Comparison of ENCODE assay signal across 8 cellular contexts in genomic region chr10:73357821-73358220, GRCh38.
DNase-seq lines count a peak whose midpoint lies in the region; ATAC-seq, FAIRE-seq and TF ChIP-seq lines count a peak whose summit lies in the region.

No MANE protein-coding gene starts in this region.

- H3K9me3 ChIP-seq in HUES48 (ENCODE audit: control insufficient read depth, insufficient read depth, low read length) = no peaks in the 10 kb centered on the region
- H3K9me3 ChIP-seq in iPS-18c (ENCODE audit: control insufficient read depth, insufficient read depth, low read length) = no peaks in the 10 kb centered on the region

- H3K4me3 ChIP-seq in HUES48 (ENCODE audit: low read depth, low read length) (peak overlapping the region; percentile 80), iPS-18c (ENCODE audit: insufficient read depth, low read depth, low read length) (peak overlapping the region; percentile 82)

- H3K4me3 Mint-ChIP-seq in activated naive CD8-positive, alpha-beta T cell = peak overlapping the region; percentile 96
- H3K4me3 Mint-ChIP-seq in stimulated activated effector memory CD8-positive, alpha-beta T cell treated with anti-CD3 and anti-CD28 coated beads, Interleukin-12 subunit alpha, Interleukin-12 subunit beta, amount 100 ng/mL, for 72 hours = peak overlapping the region; percentile 96

- H3K27ac Mint-ChIP-seq in activated naive CD8-positive, alpha-beta T cell = no peak overlapping the region
- H3K27ac Mint-ChIP-seq in stimulated activated effector memory CD8-positive, alpha-beta T cell treated with anti-CD3 and anti-CD28 coated beads, Interleukin-12 subunit alpha, Interleukin-12 subunit beta, amount 100 ng/mL, for 72 hours = peak overlapping the region; percentile 98

- peak overlapping the region; percentile 70; the same call in 1 of the 2 replicates for H3K9ac ChIP-seq in HUES48 (ENCODE audit: low read depth, low read length)

- no peaks in the 10 kb centered on the region for H3K9me3 Mint-ChIP-seq in activated naive CD8-positive, alpha-beta T cell (ENCODE audit: low read depth)
- H3K9me3 Mint-ChIP-seq in stimulated activated effector memory CD8-positive, alpha-beta T cell treated with anti-CD3 and anti-CD28 coated beads, Interleukin-12 subunit alpha, Interleukin-12 subunit beta, amount 100 ng/mL, for 72 hours = no peaks in the 10 kb centered on the region

- peaks cover 13% of the 10 kb centered on the region for H3K4me1 Mint-ChIP-seq in activated naive CD8-positive, alpha-beta T cell (ENCODE audit: low read depth)
- peaks cover 15% of the 10 kb centered on the region for H3K4me1 Mint-ChIP-seq in stimulated activated effector memory CD8-positive, alpha-beta T cell treated with anti-CD3 and anti-CD28 coated beads, Interleukin-12 subunit alpha, Interleukin-12 subunit beta, amount 100 ng/mL, for 72 hours

- H3K27me3 Mint-ChIP-seq in activated naive CD8-positive, alpha-beta T cell = no peaks in the 10 kb centered on the region

- TF ChIP-seq CTCF in GM13977 (IDR thresholded peaks at IDR 0.05; ENCODE audit: extremely low read depth, insufficient read depth, missing control alignments) = no peak

- no peaks in the 10 kb centered on the region for H3K36me3 ChIP-seq in HUES48 (ENCODE audit: control insufficient read depth, insufficient read depth, low read length)

- in situ Hi-C loops in GM13977 (cut with MboI; ENCODE audit: low pct_unique_long_range_greater_than_20kb, low sequenced_read_pairs, unreplicated experiment) = no loop called here

- no peaks in the 10 kb centered on the region for H3K27me3 ChIP-seq in HUES48 (ENCODE audit: control insufficient read depth, insufficient read depth, low read length)

- no peak for FAIRE-seq in HTR-8/SVneo (lab: Jason Lieb, UNC)

- no peak for DNase-seq in stimulated activated effector memory CD8-positive, alpha-beta T cell treated with anti-CD3 and anti-CD28 coated beads, Interleukin-12 subunit alpha, Interleukin-12 subunit beta, amount 100 ng/mL, for 72 hours (ENCODE audit: low spot score in 2 of 2)
- no peak for DNase-seq in stimulated activated CD4-positive, alpha-beta T cell treated with anti-CD3 and anti-CD28 coated beads, Interleukin-4, amount 100 ng/mL, for 1 hour
- DNase-seq in HTR-8/SVneo (ENCODE audit: insufficient read length, low spot score) (no peak), GM13977 (ENCODE audit: low spot score) (no peak)

- no peak overlapping the region for H3K27ac ChIP-seq in HUES48 (ENCODE audit: low read depth, low read length)

- no peaks in the 10 kb centered on the region; the same call in 1 of the 2 replicates for H3K4me1 ChIP-seq in HUES48 (ENCODE audit: control insufficient read depth, insufficient read depth, low read length)

- ATAC-seq in stimulated activated effector memory CD8-positive, alpha-beta T cell treated with anti-CD3 and anti-CD28 coated beads, Interleukin-12 subunit alpha, Interleukin-12 subunit beta, amount 100 ng/mL, for 72 hours = no peak
- no peak for ATAC-seq in HG03039 (IDR thresholded peaks at IDR 0.05; ENCODE audit: unreplicated experiment)

- peaks cover 4% of the 10 kb centered on the region for H3K36me3 Mint-ChIP-seq in activated naive CD8-positive, alpha-beta T cell
- H3K36me3 Mint-ChIP-seq in stimulated activated effector memory CD8-positive, alpha-beta T cell treated with anti-CD3 and anti-CD28 coated beads, Interleukin-12 subunit alpha, Interleukin-12 subunit beta, amount 100 ng/mL, for 72 hours = peaks cover 12% of the 10 kb centered on the region
